In genomic region chrX:138745215-138745614, GRCh38 we compare ENCODE assay signal across 8 cellular contexts. TPM values are rescaled to one million over a fixed set of nuclear protein-coding genes. Genes with fewer than 3 reads are reported as not detected.
DNase-seq lines count a peak whose midpoint lies in the region; ATAC-seq, FAIRE-seq and TF ChIP-seq lines count a peak whose summit lies in the region.

No MANE protein-coding gene starts in this region.

- no peaks in the 10 kb centered on the region for H3K36me3 ChIP-seq in ovary

- H3K27ac ChIP-seq in RWPE1 = no peak overlapping the region
- H3K27ac ChIP-seq in ovary = no peak overlapping the region

- DNase-seq in COR-L47 (lab: John Stamatoyannopoulos, UW) (peak; percentile 0), GM18507 (ENCODE audit: extremely low spot score, insufficient read length, low read depth) (no peak), RWPE1 (ENCODE audit: low spot score) (peak; percentile 1), fibroblast of peridontal ligament (ENCODE audit: extremely low read depth) (peak; percentile 32), ovary (peak in 1 of 5 donors; percentile 19)

- intact Hi-C loops in ovary (cut with DNase I) = no loop called here

- FAIRE-seq in GM18507 (lab: Jason Lieb, UNC) = peak; percentile 66

- no peaks in the 10 kb centered on the region for H3K36me3 Mint-ChIP-seq in activated T-helper 17 cell treated with anti-CD3 and anti-CD28 coated beads, Interleukin-2, amount 50 U/mL, for 72 hours (ENCODE audit: low read depth)

- H3K27me3 Mint-ChIP-seq in activated T-helper 17 cell treated with anti-CD3 and anti-CD28 coated beads, Interleukin-2, amount 50 U/mL, for 72 hours = no peaks in the 10 kb centered on the region

- 1 to 2% (median 2%) methylated on average over 7 of the region's 7 CpGs for WGBS in ovary, 3 donors

- H3K9me3 Mint-ChIP-seq in activated T-helper 17 cell treated with anti-CD3 and anti-CD28 coated beads, Interleukin-2, amount 50 U/mL, for 72 hours = no peaks in the 10 kb centered on the region

- H3K4me1 Mint-ChIP-seq in activated T-helper 17 cell treated with anti-CD3 and anti-CD28 coated beads, Interleukin-2, amount 50 U/mL, for 72 hours = no peaks in the 10 kb centered on the region

- TF ChIP-seq CTCF in RWPE1 (conservative IDR thresholded peaks at IDR 0.05; ENCODE audit: low read depth) (no peak; the same call in 1 of the 2 replicates), ovary (IDR thresholded peaks at IDR 0.05) (peak in 2 of 3 donors; percentile 34 to 57)

- no peaks in the 10 kb centered on the region for H3K4me1 ChIP-seq in ovary (ENCODE audit: insufficient read depth)

- POLR2A ChIA-PET in RWPE1 (lab: Yijun Ruan, JAX; ENCODE audit: low non-redundant PET) = no interaction called here

- H3K9me3 ChIP-seq in ovary = no peaks in the 10 kb centered on the region

- H3K4me3 Mint-ChIP-seq in activated T-helper 17 cell treated with anti-CD3 and anti-CD28 coated beads, Interleukin-2, amount 50 U/mL, for 72 hours = no peak overlapping the region

- TF ChIP-seq EP300 in ovary (IDR thresholded peaks at IDR 0.05) = no peak

- no peak for TF ChIP-seq POLR2A in ovary (IDR thresholded peaks at IDR 0.05)

- CTCF ChIA-PET in RWPE1 (lab: Yijun Ruan, JAX) = interaction anchor here (0.5 kb wide), 1 partner anchor 553 kb away, joined by 3 read pairs; no protein-coding TSS in a partner anchor

- ATAC-seq in HG03108 (IDR thresholded peaks at IDR 0.05; ENCODE audit: unreplicated experiment) (peak; percentile 58), HG03571 (IDR thresholded peaks at IDR 0.05; ENCODE audit: unreplicated experiment) (no peak)
- ATAC-seq in activated T-helper 17 cell treated with anti-CD3 and anti-CD28 coated beads, Interleukin-2, amount 50 U/mL, for 72 hours (replicated peaks) = no peak

- H3K4me3 ChIP-seq in ovary = no peak overlapping the region

- H3K27ac Mint-ChIP-seq in activated T-helper 17 cell treated with anti-CD3 and anti-CD28 coated beads, Interleukin-2, amount 50 U/mL, for 72 hours = no peak overlapping the region

- no peaks in the 10 kb centered on the region for H3K27me3 ChIP-seq in ovary

RNA-seq across cellular contexts. Expression of gene FGF13, which starts 33.7 kb away (rescaled TPM):
- total RNA-seq in ovary = 1 to 10 TPM; 2.1 to 9.2 (median 5.6) TPM
- 1 to 10 TPM; 5.7 to 9.8 TPM for polyA plus RNA-seq in ovary
- total RNA-seq in activated T-helper 17 cell treated with anti-CD3 and anti-CD28 coated beads, Interleukin-2, amount 50 U/mL, for 72 hours = not detected
